41 cellular contexts compared by ENCODE assay signal in the genomic region with DNA sequence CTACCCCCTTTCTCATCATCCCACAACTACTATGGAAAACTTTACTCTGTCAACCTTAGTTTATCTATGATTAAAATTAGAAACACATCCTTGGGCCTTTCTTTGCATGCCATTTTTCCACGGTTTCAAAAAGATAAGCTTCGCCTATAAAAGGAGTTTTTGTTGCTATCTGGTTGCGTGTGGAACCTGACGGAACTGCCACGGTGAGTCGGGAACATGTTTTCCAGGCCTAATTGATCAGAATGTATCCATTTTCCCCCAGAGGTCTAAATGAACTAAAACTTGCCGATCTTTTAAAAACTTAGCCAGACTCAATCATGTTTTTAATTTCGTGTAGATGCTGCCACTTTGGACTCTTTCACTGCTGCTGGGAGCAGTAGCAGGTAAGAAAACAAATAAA. TPM values are rescaled to one million over a fixed set of nuclear protein-coding genes. Genes with fewer than 3 reads are reported as not detected.
"Had no signal": no experiment of that assay in that cellular context is flagged by ENCODE, and none has a peak within 500 bp of the region (broad histone marks: within the 10 kb centered on the region; RNA-seq: fewer than 3 reads in every experiment).

Gene PNLIP (plus strand): TSS at position 176 of the 400 bp plus-strand sequence. CDS start 162 bp downstream, at position 338.

- H3K9me3 ChIP-seq: adrenal gland had no signal

- H3K27ac Mint-ChIP-seq: activated CD4-positive, alpha-beta memory T cell treated with anti-CD3 and anti-CD28 coated beads, Interleukin-2, amount 10 ng/mL, durations not matched to agents 7 days and 5 days; activated CD4-positive, alpha-beta T cell treated with anti-CD3 and anti-CD28 coated beads for 36 hours; activated CD4-positive, alpha-beta T cell treated with anti-CD3 and anti-CD28 coated beads, Interleukin-2, amount 10 ng/mL, durations not matched to agents 7 days and 5 days; activated CD8-positive, alpha-beta T cell treated with anti-CD3 and anti-CD28 coated beads, Interleukin-2, amount 10 ng/mL, durations not matched to agents 7 days and 5 days; activated naive CD4-positive, alpha-beta T cell treated with anti-CD3 and anti-CD28 coated beads for 36 hours; activated naive CD4-positive, alpha-beta T cell treated with anti-CD3 and anti-CD28 coated beads, Interleukin-2, amount 50 U/mL, for 72 hours; activated naive CD8-positive, alpha-beta T cell treated with anti-CD3 and anti-CD28 coated beads for 36 hours; activated T-cell treated with anti-CD3 and anti-CD28 coated beads, Interleukin-2, amount 50 U/mL, for 72 hours; activated T-helper 1 cell treated with anti-CD3 and anti-CD28 coated beads, Interleukin-12 subunit alpha, Interleukin-12 subunit beta, Interleukin-2, Interleukin-4 antibody, amounts not matched to agents 30 ng/mL and 10 ng/mL and 1 ng/mL, durations not matched to agents 14 hours and 24 hours and 36 hours; activated T-helper 17 cell treated with anti-CD3 and anti-CD28 coated beads, Interleukin-2, amount 50 U/mL, for 72 hours; brain; T-cell; T-helper 2 cell treated with Interferon-gamma antibody and Interleukin-4, amounts not matched to agents 5 μg/mL and 100 μg/mL, for 36 hours; WTC11 had no signal

- H3K36me3 Mint-ChIP-seq: activated naive CD4-positive, alpha-beta T cell treated with anti-CD3 and anti-CD28 coated beads, Interleukin-2, amount 50 U/mL, for 72 hours; activated naive CD8-positive, alpha-beta T cell treated with anti-CD3 and anti-CD28 coated beads for 36 hours; brain; T-cell; WTC11 had no signal

- H3K27me3 Mint-ChIP-seq: activated CD4-positive, alpha-beta memory T cell treated with anti-CD3 and anti-CD28 coated beads, Interleukin-2, amount 10 ng/mL, durations not matched to agents 7 days and 5 days; activated CD4-positive, alpha-beta T cell treated with anti-CD3 and anti-CD28 coated beads, Interleukin-2, amount 10 ng/mL, durations not matched to agents 7 days and 5 days; brain; central memory CD8-positive, alpha-beta T cell had no signal

- H3K9me3 Mint-ChIP-seq: activated CD4-positive, alpha-beta memory T cell treated with anti-CD3 and anti-CD28 coated beads, Interleukin-2, amount 10 ng/mL, durations not matched to agents 7 days and 5 days; activated CD4-positive, alpha-beta T cell treated with anti-CD3 and anti-CD28 coated beads, Interleukin-2, amount 10 ng/mL, durations not matched to agents 7 days and 5 days; activated naive CD4-positive, alpha-beta T cell treated with anti-CD3 and anti-CD28 coated beads for 36 hours; activated naive CD8-positive, alpha-beta T cell treated with anti-CD3 and anti-CD28 coated beads for 36 hours; activated T-cell treated with anti-CD3 and anti-CD28 coated beads, Interleukin-2, amount 50 U/mL, for 4 hours; activated T-helper 1 cell treated with anti-CD3 and anti-CD28 coated beads, Interleukin-12 subunit alpha, Interleukin-12 subunit beta, Interleukin-2, Interleukin-4 antibody, amounts not matched to agents 30 ng/mL and 10 ng/mL and 1 ng/mL, durations not matched to agents 14 hours and 24 hours and 36 hours; activated T-helper 17 cell treated with anti-CD3 and anti-CD28 coated beads, Interleukin-2, amount 50 U/mL, for 72 hours; brain; T-helper 2 cell treated with Interferon-gamma antibody and Interleukin-4, amounts not matched to agents 5 μg/mL and 100 μg/mL, for 36 hours had no signal

- H3K36me3 ChIP-seq: adrenal gland, cardiac muscle cell had no signal

- H3K4me3 Mint-ChIP-seq: activated CD4-positive, alpha-beta memory T cell treated with anti-CD3 and anti-CD28 coated beads, Interleukin-2, amount 10 ng/mL, durations not matched to agents 7 days and 5 days; activated CD4-positive, alpha-beta T cell treated with anti-CD3 and anti-CD28 coated beads for 36 hours; activated CD4-positive, alpha-beta T cell treated with anti-CD3 and anti-CD28 coated beads, Interleukin-2, amount 10 ng/mL, durations not matched to agents 7 days and 5 days; activated CD8-positive, alpha-beta T cell treated with anti-CD3 and anti-CD28 coated beads, Interleukin-2, amount 10 ng/mL, durations not matched to agents 7 days and 5 days; activated naive CD4-positive, alpha-beta T cell treated with anti-CD3 and anti-CD28 coated beads for 36 hours; activated naive CD8-positive, alpha-beta T cell treated with anti-CD3 and anti-CD28 coated beads for 36 hours; activated T-cell treated with anti-CD3 and anti-CD28 coated beads, Interleukin-2, amount 50 U/mL, for 4 hours; activated T-cell treated with anti-CD3 and anti-CD28 coated beads, Interleukin-2, amount 50 U/mL, for 72 hours; activated T-helper 1 cell treated with anti-CD3 and anti-CD28 coated beads, Interleukin-12 subunit alpha, Interleukin-12 subunit beta, Interleukin-2, Interleukin-4 antibody, amounts not matched to agents 30 ng/mL and 10 ng/mL and 1 ng/mL, durations not matched to agents 14 hours and 24 hours and 36 hours; activated T-helper 17 cell treated with anti-CD3 and anti-CD28 coated beads, Interleukin-2, amount 50 U/mL, for 72 hours; brain; central memory CD8-positive, alpha-beta T cell; T-cell; T-helper 2 cell treated with Interferon-gamma antibody and Interleukin-4, amounts not matched to agents 5 μg/mL and 100 μg/mL, for 36 hours; WTC11 had no signal

- H3K27me3 ChIP-seq: adrenal gland, cardiac muscle cell had no signal

- DNase-seq: activated CD4-positive, alpha-beta memory T cell treated with anti-CD3 and anti-CD28 coated beads, Interleukin-2, amount 10 ng/mL, durations not matched to agents 7 days and 5 days; activated CD4-positive, alpha-beta T cell treated with anti-CD3 and anti-CD28 coated beads for 1 hour; activated CD4-positive, alpha-beta T cell treated with anti-CD3 and anti-CD28 coated beads for 36 hours; activated CD4-positive, alpha-beta T cell treated with anti-CD3 and anti-CD28 coated beads for 48 hours; activated CD4-positive, alpha-beta T cell treated with anti-CD3 and anti-CD28 coated beads, Interleukin-2, amount 10 ng/mL, durations not matched to agents 7 days and 5 days; activated CD4-positive, alpha-beta T cell treated with anti-CD3 and anti-CD28 coated beads, Interleukin-2, amount 50 U/mL, for 48 hours; activated CD4-positive, CD25-positive, alpha-beta regulatory T cell; activated CD8-positive, alpha-beta memory T cell treated with anti-CD3 and anti-CD28 coated beads for 24 hours; activated CD8-positive, alpha-beta memory T cell treated with anti-CD3 and anti-CD28 coated beads, Interleukin-2, amount 50 U/mL, for 4 hours; activated CD8-positive, alpha-beta T cell treated with anti-CD3 and anti-CD28 coated beads, Interleukin-2, amount 10 ng/mL, durations not matched to agents 7 days and 5 days; activated effector memory CD4-positive, alpha-beta T cell treated with anti-CD3 and anti-CD28 coated beads, Interleukin-2, amount 50 U/mL, for 16 hours; activated gamma-delta T cell treated with Interleukin-2 at 50 U/mL for 16 hours; activated naive CD4-positive, alpha-beta T cell; activated naive CD4-positive, alpha-beta T cell treated with anti-CD3 and anti-CD28 coated beads for 36 hours; activated naive CD4-positive, alpha-beta T cell treated with anti-CD3 and anti-CD28 coated beads, Interleukin-2, amount 50 U/mL, for 16 hours; activated naive CD8-positive, alpha-beta T cell treated with anti-CD3 and anti-CD28 coated beads for 36 hours; activated T-cell treated with anti-CD3 and anti-CD28 coated beads for 4 hours; activated T-cell treated with anti-CD3 and anti-CD28 coated beads, Interleukin-2, amount 50 U/mL, for 1 hour; activated T-cell treated with anti-CD3 and anti-CD28 coated beads, Interleukin-2, amount 50 U/mL, for 4 hours; activated T-cell treated with anti-CD3 and anti-CD28 coated beads, Interleukin-2, amount 50 U/mL, for 72 hours; adrenal gland; amniotic stem cell; aorta; caudate nucleus; cerebellar nuclear complex; T-cell; T-helper 2 cell; T-helper 9 cell had no signal

- H3K4me1 Mint-ChIP-seq: activated CD4-positive, alpha-beta memory T cell treated with anti-CD3 and anti-CD28 coated beads, Interleukin-2, amount 10 ng/mL, durations not matched to agents 7 days and 5 days; activated CD4-positive, alpha-beta T cell treated with anti-CD3 and anti-CD28 coated beads for 36 hours; activated CD4-positive, alpha-beta T cell treated with anti-CD3 and anti-CD28 coated beads, Interleukin-2, amount 10 ng/mL, durations not matched to agents 7 days and 5 days; activated naive CD8-positive, alpha-beta T cell treated with anti-CD3 and anti-CD28 coated beads for 36 hours; activated T-helper 17 cell treated with anti-CD3 and anti-CD28 coated beads, Interleukin-2, amount 50 U/mL, for 72 hours; brain; central memory CD8-positive, alpha-beta T cell; T-cell had no signal

- ATAC-seq: activated CD4-positive, alpha-beta T cell treated with anti-CD3 and anti-CD28 coated beads for 36 hours; activated CD4-positive, CD25-positive, alpha-beta regulatory T cell treated with anti-CD3 and anti-CD28 coated beads, Interleukin-2, amount 50 U/mL, for 24 hours; activated CD8-positive, alpha-beta T cell treated with anti-CD3 and anti-CD28 coated beads, Interleukin-2, amount 10 ng/mL, durations not matched to agents 7 days and 5 days; activated naive CD4-positive, alpha-beta T cell treated with anti-CD3 and anti-CD28 coated beads, Interleukin-2, amount 50 U/mL, for 72 hours; activated T-cell treated with anti-CD3 and anti-CD28 coated beads, Interleukin-2, amount 50 U/mL, for 4 hours; activated T-cell treated with anti-CD3 and anti-CD28 coated beads, Interleukin-2, amount 50 U/mL, for 72 hours; activated T-helper 17 cell treated with anti-CD3 and anti-CD28 coated beads, Interleukin-2, amount 50 U/mL, for 72 hours; T-cell; WTC11 had no signal

- H3K4me3 ChIP-seq: adrenal gland, cardiac muscle cell had no signal

- H3K27ac ChIP-seq: adrenal gland, cardiac muscle cell, VCaP had no signal

- H3K4me1 ChIP-seq: adrenal gland had no signal

RNA-seq across cellular contexts. Expression of gene PNLIP, which starts in this region (rescaled TPM):
- total RNA-seq: activated CD4-positive, alpha-beta memory T cell treated with anti-CD3 and anti-CD28 coated beads, Interleukin-2, amount 10 ng/mL, durations not matched to agents 7 days and 5 days; activated CD4-positive, alpha-beta T cell treated with anti-CD3 and anti-CD28 coated beads for 36 hours; activated CD4-positive, alpha-beta T cell treated with anti-CD3 and anti-CD28 coated beads, Interleukin-2, amount 10 ng/mL, durations not matched to agents 7 days and 5 days; activated CD8-positive, alpha-beta T cell treated with anti-CD3 and anti-CD28 coated beads, Interleukin-2, amount 10 ng/mL, durations not matched to agents 7 days and 5 days; activated naive CD4-positive, alpha-beta T cell treated with anti-CD3 and anti-CD28 coated beads for 36 hours; activated naive CD4-positive, alpha-beta T cell treated with anti-CD3 and anti-CD28 coated beads, Interleukin-2, amount 50 U/mL, for 72 hours; activated naive CD8-positive, alpha-beta T cell treated with anti-CD3 and anti-CD28 coated beads for 36 hours; activated T-cell treated with anti-CD3 and anti-CD28 coated beads, Interleukin-2, amount 50 U/mL, for 72 hours; activated T-helper 1 cell treated with anti-CD3 and anti-CD28 coated beads, Interleukin-12 subunit alpha, Interleukin-12 subunit beta, Interleukin-2, Interleukin-4 antibody, amounts not matched to agents 30 ng/mL and 10 ng/mL and 1 ng/mL, durations not matched to agents 14 hours and 24 hours and 36 hours; activated T-helper 17 cell treated with anti-CD3 and anti-CD28 coated beads, Interleukin-2, amount 50 U/mL, for 72 hours; astrocyte; cardiac muscle cell; chondrocyte; T-helper 1 cell treated with Interleukin-12 subunit alpha and Interleukin-12 subunit beta and Interleukin-4 antibody, amounts not matched to agents 30 ng/mL and 1 ng/mL, for 36 hours had no signal
